Comparison of ENCODE assay signal across 2 cellular contexts in the genomic region with DNA sequence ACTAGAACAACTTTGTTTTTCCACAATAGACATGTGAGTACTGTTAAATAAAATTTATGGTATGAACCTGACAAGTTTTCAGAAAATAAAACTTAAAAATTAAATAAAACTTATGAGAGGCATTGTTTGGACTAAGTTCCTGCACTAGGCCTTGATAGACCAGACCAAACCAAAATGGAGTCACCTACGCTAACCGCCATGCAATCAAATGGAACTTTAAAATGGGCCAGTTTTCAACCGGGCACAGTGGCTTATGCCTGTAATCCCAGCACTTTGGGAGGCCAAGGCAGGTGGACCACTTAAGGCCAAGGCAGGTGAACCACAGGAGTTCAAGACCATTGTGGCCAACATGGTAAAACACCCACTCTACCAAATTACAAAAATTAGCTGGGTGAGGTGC.
A peak's percentile ranks its signal among the peaks of the same experiment; 100 is the strongest.
TF ChIP-seq lines count a peak whose summit lies in the region.

No MANE protein-coding gene starts in this region.

TF ChIP-seq in HCT116, 20 proteins besides CTCF, POLR2A, EP300 and RAD21:
- TF ChIP-seq SRF (IDR thresholded peaks at IDR 0.05; ENCODE audit: low read depth) (no peak), ELF1 (IDR thresholded peaks at IDR 0.05; ENCODE audit: borderline replicate concordance, low read depth) (no peak), ZNF274 (IDR thresholded peaks at IDR 0.05; ENCODE audit: low read depth, low read length) (no peak), EZH2 (IDR thresholded peaks at IDR 0.05) (no peak), EGR1 (IDR thresholded peaks at IDR 0.05; ENCODE audit: low read depth) (no peak), SP1 (IDR thresholded peaks at IDR 0.05; ENCODE audit: low read depth) (no peak), SIN3A (IDR thresholded peaks at IDR 0.05; ENCODE audit: low read depth) (no peak), FOSL1 (IDR thresholded peaks at IDR 0.05; ENCODE audit: low read depth) (no peak), POLR2AphosphoS5 (IDR thresholded peaks at IDR 0.05; ENCODE audit: low read depth, low read length) (no peak), ZFX (IDR thresholded peaks at IDR 0.05) (no peak), YY1 (IDR thresholded peaks at IDR 0.05; ENCODE audit: extremely low read depth, insufficient replicate concordance, low read depth, low read length) (no peak), CBX3 (IDR thresholded peaks at IDR 0.05; ENCODE audit: low read depth) (no peak), JUND (IDR thresholded peaks at IDR 0.05) (no peak), TCF7L2 (IDR thresholded peaks at IDR 0.05; ENCODE audit: borderline replicate concordance, extremely low read depth, insufficient read depth, insufficient read length) (no peak), CEBPB (IDR thresholded peaks at IDR 0.05; ENCODE audit: low read depth) (no peak), EZH2phosphoT487 (IDR thresholded peaks at IDR 0.05; ENCODE audit: borderline replicate concordance) (no peak)
- TF ChIP-seq, protein P1, sequence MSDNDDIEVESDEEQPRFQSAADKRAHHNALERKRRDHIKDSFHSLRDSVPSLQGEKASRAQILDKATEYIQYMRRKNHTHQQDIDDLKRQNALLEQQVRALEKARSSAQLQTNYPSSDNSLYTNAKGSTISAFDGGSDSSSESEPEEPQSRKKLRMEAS (IDR thresholded peaks at IDR 0.05) = no peak
- TF ChIP-seq, protein P2, sequence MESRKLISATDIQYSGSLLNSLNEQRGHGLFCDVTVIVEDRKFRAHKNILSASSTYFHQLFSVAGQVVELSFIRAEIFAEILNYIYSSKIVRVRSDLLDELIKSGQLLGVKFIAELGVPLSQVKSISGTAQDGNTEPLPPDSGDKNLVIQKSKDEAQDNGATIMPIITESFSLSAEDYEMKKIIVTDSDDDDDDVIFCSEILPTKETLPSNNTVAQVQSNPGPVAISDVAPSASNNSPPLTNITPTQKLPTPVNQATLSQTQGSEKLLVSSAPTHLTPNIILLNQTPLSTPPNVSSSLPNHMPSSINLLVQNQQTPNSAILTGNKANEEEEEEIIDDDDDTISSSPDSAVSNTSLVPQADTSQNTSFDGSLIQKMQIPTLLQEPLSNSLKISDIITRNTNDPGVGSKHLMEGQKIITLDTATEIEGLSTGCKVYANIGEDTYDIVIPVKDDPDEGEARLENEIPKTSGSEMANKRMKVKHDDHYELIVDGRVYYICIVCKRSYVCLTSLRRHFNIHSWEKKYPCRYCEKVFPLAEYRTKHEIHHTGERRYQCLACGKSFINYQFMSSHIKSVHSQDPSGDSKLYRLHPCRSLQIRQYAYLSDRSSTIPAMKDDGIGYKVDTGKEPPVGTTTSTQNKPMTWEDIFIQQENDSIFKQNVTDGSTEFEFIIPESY (IDR thresholded peaks at IDR 0.05; ENCODE audit: extremely low read depth, insufficient replicate concordance, low read length) = no peak
- TF ChIP-seq, protein P3, sequence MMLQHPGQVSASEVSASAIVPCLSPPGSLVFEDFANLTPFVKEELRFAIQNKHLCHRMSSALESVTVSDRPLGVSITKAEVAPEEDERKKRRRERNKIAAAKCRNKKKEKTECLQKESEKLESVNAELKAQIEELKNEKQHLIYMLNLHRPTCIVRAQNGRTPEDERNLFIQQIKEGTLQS (IDR thresholded peaks at IDR 0.05) = no peak
- TF ChIP-seq, protein P4, sequence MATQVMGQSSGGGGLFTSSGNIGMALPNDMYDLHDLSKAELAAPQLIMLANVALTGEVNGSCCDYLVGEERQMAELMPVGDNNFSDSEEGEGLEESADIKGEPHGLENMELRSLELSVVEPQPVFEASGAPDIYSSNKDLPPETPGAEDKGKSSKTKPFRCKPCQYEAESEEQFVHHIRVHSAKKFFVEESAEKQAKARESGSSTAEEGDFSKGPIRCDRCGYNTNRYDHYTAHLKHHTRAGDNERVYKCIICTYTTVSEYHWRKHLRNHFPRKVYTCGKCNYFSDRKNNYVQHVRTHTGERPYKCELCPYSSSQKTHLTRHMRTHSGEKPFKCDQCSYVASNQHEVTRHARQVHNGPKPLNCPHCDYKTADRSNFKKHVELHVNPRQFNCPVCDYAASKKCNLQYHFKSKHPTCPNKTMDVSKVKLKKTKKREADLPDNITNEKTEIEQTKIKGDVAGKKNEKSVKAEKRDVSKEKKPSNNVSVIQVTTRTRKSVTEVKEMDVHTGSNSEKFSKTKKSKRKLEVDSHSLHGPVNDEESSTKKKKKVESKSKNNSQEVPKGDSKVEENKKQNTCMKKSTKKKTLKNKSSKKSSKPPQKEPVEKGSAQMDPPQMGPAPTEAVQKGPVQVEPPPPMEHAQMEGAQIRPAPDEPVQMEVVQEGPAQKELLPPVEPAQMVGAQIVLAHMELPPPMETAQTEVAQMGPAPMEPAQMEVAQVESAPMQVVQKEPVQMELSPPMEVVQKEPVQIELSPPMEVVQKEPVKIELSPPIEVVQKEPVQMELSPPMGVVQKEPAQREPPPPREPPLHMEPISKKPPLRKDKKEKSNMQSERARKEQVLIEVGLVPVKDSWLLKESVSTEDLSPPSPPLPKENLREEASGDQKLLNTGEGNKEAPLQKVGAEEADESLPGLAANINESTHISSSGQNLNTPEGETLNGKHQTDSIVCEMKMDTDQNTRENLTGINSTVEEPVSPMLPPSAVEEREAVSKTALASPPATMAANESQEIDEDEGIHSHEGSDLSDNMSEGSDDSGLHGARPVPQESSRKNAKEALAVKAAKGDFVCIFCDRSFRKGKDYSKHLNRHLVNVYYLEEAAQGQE (IDR thresholded peaks at IDR 0.05; ENCODE audit: low read depth) = no peak

TF ChIP-seq in K562, 482 proteins besides CTCF, POLR2A, EP300 and RAD21 (continues in another document):
- TF ChIP-seq POLR2G (IDR thresholded peaks at IDR 0.05; ENCODE audit: low read depth, low read length) (no peak), PTRF (tag; IDR thresholded peaks at IDR 0.05) (peak; percentile 87), ARID2 (IDR thresholded peaks at IDR 0.05) (no peak), NR3C1 (CRISPR knock-in tag; IDR thresholded peaks at IDR 0.05) (no peak), MCM7 (IDR thresholded peaks at IDR 0.05) (no peak), ZNF445 (CRISPR knock-in tag; IDR thresholded peaks at IDR 0.05; ENCODE audit: low read depth) (no peak), HLTF (IDR thresholded peaks at IDR 0.05) (no peak), ARID1B (IDR thresholded peaks at IDR 0.05) (no peak), SMC3 (conservative IDR thresholded peaks at IDR 0.05; ENCODE audit: insufficient read depth, low read depth, low read length) (no peak), ZNF134 (CRISPR knock-in tag; conservative IDR thresholded peaks at IDR 0.05) (no peak), SPI1 (IDR thresholded peaks at IDR 0.05; ENCODE audit: borderline replicate concordance, low read depth, low read length) (no peak), PTBP1 (IDR thresholded peaks at IDR 0.05; ENCODE audit: low read depth, low read length) (no peak), ZC3H11A (IDR thresholded peaks at IDR 0.05; ENCODE audit: low read depth, low read length) (no peak), SMAD1 (IDR thresholded peaks at IDR 0.05; ENCODE audit: low read depth, low read length, partially characterized antibody) (no peak), PTTG1 (tag; IDR thresholded peaks at IDR 0.05; ENCODE audit: low read depth) (peak; percentile 83), ZNF121 (CRISPR knock-in tag; conservative IDR thresholded peaks at IDR 0.05) (no peak), ZNF133 (CRISPR knock-in tag; IDR thresholded peaks at IDR 0.05) (no peak), POLR2B (IDR thresholded peaks at IDR 0.05; ENCODE audit: low read depth, partially characterized antibody) (no peak), TEAD2 (tag; IDR thresholded peaks at IDR 0.05) (peak; percentile 64; the same call in 1 of the 2 replicates), PRMT5 (CRISPR knock-in tag; IDR thresholded peaks at IDR 0.05) (no peak), ZNF232 (CRISPR knock-in tag; IDR thresholded peaks at IDR 0.05) (no peak), LARP7 (IDR thresholded peaks at IDR 0.05) (no peak)
- TF ChIP-seq, protein P5, sequence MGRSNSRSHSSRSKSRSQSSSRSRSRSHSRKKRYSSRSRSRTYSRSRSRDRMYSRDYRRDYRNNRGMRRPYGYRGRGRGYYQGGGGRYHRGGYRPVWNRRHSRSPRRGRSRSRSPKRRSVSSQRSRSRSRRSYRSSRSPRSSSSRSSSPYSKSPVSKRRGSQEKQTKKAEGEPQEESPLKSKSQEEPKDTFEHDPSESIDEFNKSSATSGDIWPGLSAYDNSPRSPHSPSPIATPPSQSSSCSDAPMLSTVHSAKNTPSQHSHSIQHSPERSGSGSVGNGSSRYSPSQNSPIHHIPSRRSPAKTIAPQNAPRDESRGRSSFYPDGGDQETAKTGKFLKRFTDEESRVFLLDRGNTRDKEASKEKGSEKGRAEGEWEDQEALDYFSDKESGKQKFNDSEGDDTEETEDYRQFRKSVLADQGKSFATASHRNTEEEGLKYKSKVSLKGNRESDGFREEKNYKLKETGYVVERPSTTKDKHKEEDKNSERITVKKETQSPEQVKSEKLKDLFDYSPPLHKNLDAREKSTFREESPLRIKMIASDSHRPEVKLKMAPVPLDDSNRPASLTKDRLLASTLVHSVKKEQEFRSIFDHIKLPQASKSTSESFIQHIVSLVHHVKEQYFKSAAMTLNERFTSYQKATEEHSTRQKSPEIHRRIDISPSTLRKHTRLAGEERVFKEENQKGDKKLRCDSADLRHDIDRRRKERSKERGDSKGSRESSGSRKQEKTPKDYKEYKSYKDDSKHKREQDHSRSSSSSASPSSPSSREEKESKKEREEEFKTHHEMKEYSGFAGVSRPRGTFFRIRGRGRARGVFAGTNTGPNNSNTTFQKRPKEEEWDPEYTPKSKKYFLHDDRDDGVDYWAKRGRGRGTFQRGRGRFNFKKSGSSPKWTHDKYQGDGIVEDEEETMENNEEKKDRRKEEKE (IDR thresholded peaks at IDR 0.05; ENCODE audit: borderline replicate concordance in 1 of 2, control insufficient read depth in 1 of 2, low read depth in 2 of 2, low read length in 1 of 2) = no peak
- TF ChIP-seq, protein P6, sequence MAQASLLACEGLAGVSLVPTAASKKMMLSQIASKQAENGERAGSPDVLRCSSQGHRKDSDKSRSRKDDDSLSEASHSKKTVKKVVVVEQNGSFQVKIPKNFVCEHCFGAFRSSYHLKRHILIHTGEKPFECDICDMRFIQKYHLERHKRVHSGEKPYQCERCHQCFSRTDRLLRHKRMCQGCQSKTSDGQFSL (CRISPR knock-in tag; IDR thresholded peaks at IDR 0.05) = no peak
- TF ChIP-seq, protein P6 (tag; IDR thresholded peaks at IDR 0.05) = peak in 1 of 2 experiments; percentile 76; a peak in 2 of 4 replicates
- TF ChIP-seq, protein P7, sequence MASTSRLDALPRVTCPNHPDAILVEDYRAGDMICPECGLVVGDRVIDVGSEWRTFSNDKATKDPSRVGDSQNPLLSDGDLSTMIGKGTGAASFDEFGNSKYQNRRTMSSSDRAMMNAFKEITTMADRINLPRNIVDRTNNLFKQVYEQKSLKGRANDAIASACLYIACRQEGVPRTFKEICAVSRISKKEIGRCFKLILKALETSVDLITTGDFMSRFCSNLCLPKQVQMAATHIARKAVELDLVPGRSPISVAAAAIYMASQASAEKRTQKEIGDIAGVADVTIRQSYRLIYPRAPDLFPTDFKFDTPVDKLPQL (IDR thresholded peaks at IDR 0.05; ENCODE audit: extremely low read depth, insufficient read length) = no peak
- TF ChIP-seq, protein P8, sequence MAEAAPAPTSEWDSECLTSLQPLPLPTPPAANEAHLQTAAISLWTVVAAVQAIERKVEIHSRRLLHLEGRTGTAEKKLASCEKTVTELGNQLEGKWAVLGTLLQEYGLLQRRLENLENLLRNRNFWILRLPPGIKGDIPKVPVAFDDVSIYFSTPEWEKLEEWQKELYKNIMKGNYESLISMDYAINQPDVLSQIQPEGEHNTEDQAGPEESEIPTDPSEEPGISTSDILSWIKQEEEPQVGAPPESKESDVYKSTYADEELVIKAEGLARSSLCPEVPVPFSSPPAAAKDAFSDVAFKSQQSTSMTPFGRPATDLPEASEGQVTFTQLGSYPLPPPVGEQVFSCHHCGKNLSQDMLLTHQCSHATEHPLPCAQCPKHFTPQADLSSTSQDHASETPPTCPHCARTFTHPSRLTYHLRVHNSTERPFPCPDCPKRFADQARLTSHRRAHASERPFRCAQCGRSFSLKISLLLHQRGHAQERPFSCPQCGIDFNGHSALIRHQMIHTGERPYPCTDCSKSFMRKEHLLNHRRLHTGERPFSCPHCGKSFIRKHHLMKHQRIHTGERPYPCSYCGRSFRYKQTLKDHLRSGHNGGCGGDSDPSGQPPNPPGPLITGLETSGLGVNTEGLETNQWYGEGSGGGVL (CRISPR knock-in tag; IDR thresholded peaks at IDR 0.05) = peak; percentile 44; the same call in 1 of the 2 replicates
- TF ChIP-seq, protein P2 (CRISPR knock-in tag; IDR thresholded peaks at IDR 0.05) = no peak
- TF ChIP-seq, protein P9, sequence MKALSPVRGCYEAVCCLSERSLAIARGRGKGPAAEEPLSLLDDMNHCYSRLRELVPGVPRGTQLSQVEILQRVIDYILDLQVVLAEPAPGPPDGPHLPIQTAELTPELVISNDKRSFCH (CRISPR knock-in tag; IDR thresholded peaks at IDR 0.05) = 0 out of 2 replicates have a peak, but pooled peaks have one; percentile 31
- TF ChIP-seq, protein P9 (tag; IDR thresholded peaks at IDR 0.05) = no peak
- TF ChIP-seq, protein P3 (IDR thresholded peaks at IDR 0.05) = no peak
- TF ChIP-seq, protein P3 (CRISPR knock-in tag; conservative IDR thresholded peaks at IDR 0.05) = no peak
